In genomic region chr13:110152351-110152750, GRCh38 we compare ENCODE assay signal across 25 cellular contexts.
"Had no signal": no experiment of that assay in that cellular context is flagged by ENCODE, and none has a peak within 500 bp of the region (broad histone marks: within the 10 kb centered on the region; RNA-seq: fewer than 3 reads in every experiment).

No MANE protein-coding gene starts in this region.

- H3K4me1 ChIP-seq: lower lobe of right lung, parathyroid adenoma, testis, tibial artery, upper lobe of left lung, uterus had no signal

- H3K27me3 ChIP-seq: esophagus muscularis mucosa, foreskin keratinocyte, heart right ventricle, neutrophil, stomach, testis, tibial artery, upper lobe of left lung, uterus had no signal

- H3K9me3 Mint-ChIP-seq: natural killer cell; neural crest cell; stimulated activated effector memory CD8-positive, alpha-beta T cell treated with anti-CD3 and anti-CD28 coated beads, Interleukin-12 subunit alpha, Interleukin-12 subunit beta, amount 100 ng/mL, for 72 hours had no signal

- DNase-seq: cortex of kidney; effector CD4-positive, alpha-beta T cell; foreskin keratinocyte; glutamatergic neuron; heart right ventricle; hippocampal formation; left ventricle myocardium superior; lower lobe of right lung; natural killer cell; stimulated activated CD4-positive, alpha-beta T cell treated with anti-CD3 and anti-CD28 coated beads, Interleukin-2, amount 100 ng/mL, for 24 hours; stimulated activated CD4-positive, alpha-beta T cell treated with anti-CD3 and anti-CD28 coated beads, Interleukin-4, amount 100 ng/mL, for 24 hours; stimulated activated naive CD4-positive, alpha-beta T cell treated with Interleukin-2 at 50 U/mL for 16 hours; stomach; substantia nigra; testis; tibial artery; upper lobe of left lung; uterus had no signal

- H3K36me3 ChIP-seq: neutrophil, uterus had no signal

- H3K4me3 Mint-ChIP-seq: natural killer cell; neural crest cell; stimulated activated effector memory CD8-positive, alpha-beta T cell treated with anti-CD3 and anti-CD28 coated beads, Interleukin-12 subunit alpha, Interleukin-12 subunit beta, amount 100 ng/mL, for 72 hours had no signal

- H3K79me2 ChIP-seq: parathyroid adenoma had no signal

- H3K27me3 Mint-ChIP-seq: progenitor cell of endocrine pancreas had no signal

- H3K9ac ChIP-seq: parathyroid adenoma had no signal

- H3K9me3 ChIP-seq: esophagus muscularis mucosa, heart right ventricle, lower lobe of right lung, neutrophil, stomach, testis, tibial artery, upper lobe of left lung, uterus had no signal

- H3K27ac ChIP-seq: esophagus muscularis mucosa, foreskin keratinocyte, heart right ventricle, lower lobe of right lung, neutrophil, parathyroid adenoma, stomach, testis, tibial artery, upper lobe of left lung, uterus had no signal

- H3K4me1 Mint-ChIP-seq: natural killer cell; neural crest cell; stimulated activated effector memory CD8-positive, alpha-beta T cell treated with anti-CD3 and anti-CD28 coated beads, Interleukin-12 subunit alpha, Interleukin-12 subunit beta, amount 100 ng/mL, for 72 hours had no signal

- H3K27ac Mint-ChIP-seq: natural killer cell; progenitor cell of endocrine pancreas; stimulated activated effector memory CD8-positive, alpha-beta T cell treated with anti-CD3 and anti-CD28 coated beads, Interleukin-12 subunit alpha, Interleukin-12 subunit beta, amount 100 ng/mL, for 72 hours had no signal

- ATAC-seq: foreskin keratinocyte; left ventricle myocardium superior; lower lobe of right lung; natural killer cell; sciatic nerve; stimulated activated effector memory CD8-positive, alpha-beta T cell treated with anti-CD3 and anti-CD28 coated beads, Interleukin-12 subunit alpha, Interleukin-12 subunit beta, amount 100 ng/mL, for 72 hours had no signal

- H2AFZ ChIP-seq: parathyroid adenoma had no signal

- H3K4me3 ChIP-seq: esophagus muscularis mucosa, heart right ventricle, lower lobe of right lung, stomach, testis, tibial artery, upper lobe of left lung, uterus had no signal

- H3K36me3 Mint-ChIP-seq: natural killer cell; stimulated activated effector memory CD8-positive, alpha-beta T cell treated with anti-CD3 and anti-CD28 coated beads, Interleukin-12 subunit alpha, Interleukin-12 subunit beta, amount 100 ng/mL, for 72 hours had no signal
